8 cellular contexts compared by ENCODE assay signal in the genomic region with DNA sequence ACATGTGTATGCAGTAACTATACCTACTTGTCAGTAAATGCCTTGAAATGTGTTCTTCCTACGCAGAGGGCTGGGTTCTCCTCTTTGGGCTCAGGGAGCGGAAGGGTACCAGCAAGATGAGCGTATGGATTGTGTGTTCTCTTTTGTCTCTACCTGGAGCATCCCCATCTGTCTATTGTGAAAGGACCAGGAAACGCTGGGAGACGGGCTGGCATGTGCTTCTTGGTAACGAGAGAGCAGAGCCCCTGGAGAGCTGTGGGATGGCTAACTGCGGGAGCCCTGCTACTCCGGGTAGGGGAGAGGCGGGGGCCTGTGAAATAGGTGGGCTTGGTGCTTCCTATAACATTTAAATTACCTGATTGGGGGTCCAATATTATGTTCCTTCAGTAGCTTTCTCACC.
A peak's percentile ranks its signal among the peaks of the same experiment; 100 is the strongest.
DNase-seq lines count a peak whose midpoint lies in the region; ATAC-seq and TF ChIP-seq lines count a peak whose summit lies in the region.

No MANE protein-coding gene starts in this region.

- peaks cover 94% of the 10 kb centered on the region for H3K36me3 Mint-ChIP-seq in activated T-helper 17 cell treated with anti-CD3 and anti-CD28 coated beads, Interleukin-2, amount 50 U/mL, for 72 hours (ENCODE audit: low read depth)
- H3K36me3 Mint-ChIP-seq in stimulated activated effector memory CD8-positive, alpha-beta T cell treated with anti-CD3 and anti-CD28 coated beads, Interleukin-12 subunit alpha, Interleukin-12 subunit beta, amount 100 ng/mL, for 72 hours: peaks cover 94% of the 10 kb centered on the region

- no peaks in the 10 kb centered on the region for H3K9me3 Mint-ChIP-seq in activated T-helper 17 cell treated with anti-CD3 and anti-CD28 coated beads, Interleukin-2, amount 50 U/mL, for 72 hours
- no peaks in the 10 kb centered on the region for H3K9me3 Mint-ChIP-seq in stimulated activated effector memory CD8-positive, alpha-beta T cell treated with anti-CD3 and anti-CD28 coated beads, Interleukin-12 subunit alpha, Interleukin-12 subunit beta, amount 100 ng/mL, for 72 hours

- TF ChIP-seq POLR2A in erythroblast (IDR thresholded peaks at IDR 0.05; ENCODE audit: low read length): no peak

- DNase-seq in HK-2 (ENCODE audit: unreplicated experiment) (peak; percentile 12), iPS-NIHi7 (ENCODE audit: extremely low spot score) (peak; percentile 55), AG08396 (ENCODE audit: low spot score) (no peak), erythroblast (lab: John Stamatoyannopoulos, UW) (no peak)
- DNase-seq in stimulated activated effector memory CD8-positive, alpha-beta T cell treated with anti-CD3 and anti-CD28 coated beads, Interleukin-12 subunit alpha, Interleukin-12 subunit beta, amount 100 ng/mL, for 72 hours (ENCODE audit: low spot score in 2 of 2): no peak

- no peak for ATAC-seq in activated T-helper 17 cell treated with anti-CD3 and anti-CD28 coated beads, Interleukin-2, amount 50 U/mL, for 72 hours (replicated peaks)
- no peak for ATAC-seq in stimulated activated effector memory CD8-positive, alpha-beta T cell treated with anti-CD3 and anti-CD28 coated beads, Interleukin-12 subunit alpha, Interleukin-12 subunit beta, amount 100 ng/mL, for 72 hours
- ATAC-seq in HG02571 (IDR thresholded peaks at IDR 0.05; ENCODE audit: unreplicated experiment) (no peak), GM19324 (IDR thresholded peaks at IDR 0.05; ENCODE audit: low FRiP score, unreplicated experiment) (no peak)

- no peak overlapping the region for H3K4me3 Mint-ChIP-seq in activated T-helper 17 cell treated with anti-CD3 and anti-CD28 coated beads, Interleukin-2, amount 50 U/mL, for 72 hours
- no peak overlapping the region for H3K4me3 Mint-ChIP-seq in stimulated activated effector memory CD8-positive, alpha-beta T cell treated with anti-CD3 and anti-CD28 coated beads, Interleukin-12 subunit alpha, Interleukin-12 subunit beta, amount 100 ng/mL, for 72 hours

- peaks cover 50% of the 10 kb centered on the region for H3K4me1 Mint-ChIP-seq in activated T-helper 17 cell treated with anti-CD3 and anti-CD28 coated beads, Interleukin-2, amount 50 U/mL, for 72 hours
- H3K4me1 Mint-ChIP-seq in stimulated activated effector memory CD8-positive, alpha-beta T cell treated with anti-CD3 and anti-CD28 coated beads, Interleukin-12 subunit alpha, Interleukin-12 subunit beta, amount 100 ng/mL, for 72 hours: peaks cover 61% of the 10 kb centered on the region

- no peaks in the 10 kb centered on the region for H3K27me3 Mint-ChIP-seq in activated T-helper 17 cell treated with anti-CD3 and anti-CD28 coated beads, Interleukin-2, amount 50 U/mL, for 72 hours

- H3K27ac Mint-ChIP-seq in activated T-helper 17 cell treated with anti-CD3 and anti-CD28 coated beads, Interleukin-2, amount 50 U/mL, for 72 hours: peak overlapping the region; percentile 38
- H3K27ac Mint-ChIP-seq in stimulated activated effector memory CD8-positive, alpha-beta T cell treated with anti-CD3 and anti-CD28 coated beads, Interleukin-12 subunit alpha, Interleukin-12 subunit beta, amount 100 ng/mL, for 72 hours: peak overlapping the region; percentile 78

Comparison
In these comparisons a context has a peak if more than half of its experiments do, and no peak if none do; other contexts are left out.
1. DNase-seq: peak in HK-2 (single experiment) and iPS-NIHi7 (single experiment); none in stimulated activated effector memory CD8-positive, alpha-beta T cell treated with anti-CD3 and anti-CD28 coated beads, Interleukin-12 subunit alpha, Interleukin-12 subunit beta, amount 100 ng/mL, for 72 hours (0 of 2), AG08396 (single experiment) and erythroblast (0 of 2).